In the genomic region with DNA sequence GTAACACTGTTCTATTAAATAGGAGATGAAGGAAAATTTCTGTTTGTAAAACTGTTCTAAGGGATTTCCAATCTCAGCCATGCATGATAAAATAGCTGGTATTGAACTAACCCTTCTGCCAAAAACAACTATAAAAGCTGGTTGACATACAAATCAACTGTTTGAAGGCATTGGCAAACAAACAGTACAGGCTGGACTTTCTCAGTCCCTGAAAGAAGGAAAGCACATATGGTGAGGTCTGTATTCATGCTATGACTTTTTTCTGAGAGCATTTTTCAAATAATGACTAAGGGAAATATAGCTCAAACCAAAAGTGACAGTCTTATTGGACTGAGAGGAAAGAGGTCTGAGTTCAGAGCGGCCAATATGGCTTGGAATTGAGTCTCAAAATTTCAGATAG, we compare ENCODE assay signal across 15 cellular contexts.
A peak's percentile ranks its signal among the peaks of the same experiment; 100 is the strongest.
DNase-seq lines count a peak whose midpoint lies in the region; ATAC-seq, FAIRE-seq and TF ChIP-seq lines count a peak whose summit lies in the region.
"Had no signal": no experiment of that assay in that cellular context is flagged by ENCODE, and none has a peak within 500 bp of the region (broad histone marks: within the 10 kb centered on the region; RNA-seq: fewer than 3 reads in every experiment).

No MANE protein-coding gene starts in this region.

- FAIRE-seq in pancreas (lab: Jason Lieb, UNC) (no peak), urothelium cell line (lab: Jason Lieb, UNC) (peak; percentile 17)
- FAIRE-seq: A204.1, GM12878 had no signal

- peaks cover 3% of the 10 kb centered on the region in 2 donors for H3K4me1 Mint-ChIP-seq in effector memory CD8-positive, alpha-beta T cell (ENCODE audit: low read depth in 2 of 2)

- WGBS in pancreas, 2 donors: 51 to 67% methylated on average over 1 of the region's 1 CpG

- H3K36me3 Mint-ChIP-seq in effector memory CD8-positive, alpha-beta T cell (ENCODE audit: insufficient read depth): no peaks in the 10 kb centered on the region
- H3K36me3 Mint-ChIP-seq: CD4-positive, alpha-beta memory T cell had no signal

- ATAC-seq in GM18868 (IDR thresholded peaks at IDR 0.05; ENCODE audit: unreplicated experiment): peak; percentile 56
- ATAC-seq in pancreas: peak; percentile 37 to 81 (median 54)
- no peak for ATAC-seq in left colon
- ATAC-seq in Right ventricle myocardium superior (ENCODE audit: poor library complexity): no peak
- no peak for ATAC-seq in effector memory CD8-positive, alpha-beta T cell (replicated peaks)
- ATAC-seq: GM12878, GM23338 had no signal

- DNase-seq in adipocyte (ENCODE audit: low read depth) (peak; percentile 72), pancreas (no peak), urothelium cell line (ENCODE audit: low spot score) (no peak), left colon (no peak), Right ventricle myocardium superior (no peak)
- no peak for DNase-seq in effector memory CD8-positive, alpha-beta T cell
- DNase-seq: C1 segment of cervical spinal cord; CD4-positive, alpha-beta memory T cell; DMS79; H7 had no signal

- H3K36me3 ChIP-seq in adipocyte (ENCODE audit: control insufficient read depth, insufficient read depth, low read length, severe bottlenecking) (no peaks in the 10 kb centered on the region), pancreas (no peaks in the 10 kb centered on the region)

- no peak for TF ChIP-seq CTCF in pancreas (IDR thresholded peaks at IDR 0.05)

- H3K27ac ChIP-seq in pancreas: no peak overlapping the region

- H3K4me3 Mint-ChIP-seq in effector memory CD8-positive, alpha-beta T cell: no peak overlapping the region
- H3K4me3 Mint-ChIP-seq: B cell; CD4-positive, alpha-beta memory T cell; GM23338 had no signal

- peaks cover 4% of the 10 kb centered on the region for H3K4me1 ChIP-seq in adipocyte (ENCODE audit: control insufficient read depth, insufficient read depth, low read length)
- peaks cover 0 to 7% (median 4%) of the 10 kb centered on the region in 3 donors for H3K4me1 ChIP-seq in pancreas

- peaks cover 6 to 17% of the 10 kb centered on the region in 2 donors for H3K27me3 Mint-ChIP-seq in effector memory CD8-positive, alpha-beta T cell

- H3K9ac ChIP-seq in adipocyte (ENCODE audit: low read length): no peak overlapping the region

- H3K4me3 ChIP-seq in adipocyte (ENCODE audit: low read length): no peak overlapping the region
- H3K4me3 ChIP-seq in pancreas: no peak overlapping the region
- H3K4me3 ChIP-seq: GM12878, GM23338 had no signal

- intact Hi-C loops in pancreas (cut with DNase I) (no loop called here), left colon (cut with DNase I, micrococcal nuclease) (no loop called here), Right ventricle myocardium superior (cut with DNase I) (no loop called here)

- no peaks in the 10 kb centered on the region for H3K9me3 Mint-ChIP-seq in effector memory CD8-positive, alpha-beta T cell
- H3K9me3 Mint-ChIP-seq: CD4-positive, alpha-beta memory T cell; GM23338 had no signal

- H3K27me3 ChIP-seq in adipocyte (replicated peaks; ENCODE audit: control insufficient read depth, insufficient read depth, low read length): no peaks in the 10 kb centered on the region
- H3K27me3 ChIP-seq in pancreas: no peaks in the 10 kb centered on the region

- no peak overlapping the region for H3K27ac Mint-ChIP-seq in effector memory CD8-positive, alpha-beta T cell
- H3K27ac Mint-ChIP-seq: B cell; CD4-positive, alpha-beta memory T cell; GM23338 had no signal

- H3K9me3 ChIP-seq in adipocyte (ENCODE audit: control insufficient read depth, low read length) (no peaks in the 10 kb centered on the region), pancreas (no peaks in the 10 kb centered on the region)

Comparison
In these comparisons a context has a peak if more than half of its experiments do, and no peak if none do; other contexts are left out.
1. ATAC-seq: peak in GM18868 (single experiment) and pancreas (4 of 4); none in left colon (single experiment), Right ventricle myocardium superior (single experiment) and effector memory CD8-positive, alpha-beta T cell (single experiment).